ENCODE assay signal across 18 cellular contexts in the genomic region with DNA sequence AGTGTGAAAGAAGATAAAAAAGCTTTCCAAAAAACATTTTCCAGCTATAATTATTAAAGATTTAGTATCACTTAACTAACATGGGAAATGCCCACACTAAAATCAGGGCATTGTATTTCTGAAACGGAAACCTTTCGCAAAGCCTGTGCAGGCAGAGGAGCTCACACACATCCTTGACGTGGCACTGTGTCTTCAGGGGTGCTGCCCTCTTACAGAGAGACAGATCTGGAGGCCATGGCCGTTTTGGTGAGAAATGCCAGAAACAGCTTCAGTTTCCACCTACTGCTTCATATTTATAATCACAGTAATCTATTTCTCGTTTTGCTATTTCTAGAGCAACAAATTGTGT.
"Had no signal": no experiment of that assay in that cellular context is flagged by ENCODE, and none has a peak within 500 bp of the region (broad histone marks: within the 10 kb centered on the region; RNA-seq: fewer than 3 reads in every experiment).

No MANE protein-coding gene starts in this region.

- H3K9me3 ChIP-seq: body of pancreas, lower lobe of right lung, spleen, thoracic aorta had no signal

- H3K27ac Mint-ChIP-seq: activated naive CD4-positive, alpha-beta T cell treated with anti-CD3 and anti-CD28 coated beads for 36 hours; stimulated activated memory B cell treated with anti-CD40 and anti-IgM and Interleukin-4, amounts not matched to agents 10 μg/mL and 1 μg/mL and 100 μg/mL, for 72 hours had no signal

- FAIRE-seq: islet of Langerhans had no signal

- H3K4me3 ChIP-seq: body of pancreas, lower lobe of right lung, spleen, thoracic aorta had no signal

- H3K4me1 ChIP-seq: lower lobe of right lung, spleen had no signal

- ATAC-seq: activated T-cell treated with anti-CD3 and anti-CD28 coated beads, Interleukin-2, amount 50 U/mL, for 4 hours; esophagus mucosa; sciatic nerve; stimulated activated memory B cell treated with anti-CD40 and anti-IgM and Interleukin-4, amounts not matched to agents 10 μg/mL and 1 μg/mL and 100 μg/mL, for 72 hours had no signal

- DNase-seq: activated CD4-positive, alpha-beta T cell treated with anti-CD3 and anti-CD28 coated beads, Interleukin-2, amount 50 U/mL, for 1 hour; activated CD4-positive, CD25-positive, alpha-beta regulatory T cell treated with anti-CD3 and anti-CD28 coated beads, Interleukin-2, amount 50 U/mL, for 72 hours; activated CD8-positive, alpha-beta memory T cell treated with anti-CD3 and anti-CD28 coated beads, Interleukin-2, amount 50 U/mL, for 4 hours; activated naive CD4-positive, alpha-beta T cell treated with anti-CD3 and anti-CD28 coated beads for 36 hours; activated T-cell treated with anti-CD3 and anti-CD28 coated beads, Interleukin-2, amount 50 U/mL, for 4 hours; body of pancreas; cortex of kidney; effector CD4-positive, alpha-beta T cell; left colon; lower lobe of right lung; spleen; stimulated activated CD4-positive, alpha-beta T cell treated with anti-CD3 and anti-CD28 coated beads, Interleukin-4, amount 100 ng/mL, for 4 hours had no signal

- H3K36me3 ChIP-seq: thoracic aorta had no signal

- H3K27me3 ChIP-seq: body of pancreas, spleen had no signal

- H3K27me3 Mint-ChIP-seq: stimulated activated memory B cell treated with anti-CD40 and anti-IgM and Interleukin-4, amounts not matched to agents 10 μg/mL and 1 μg/mL and 100 μg/mL, for 72 hours had no signal

- H3K4me3 Mint-ChIP-seq: activated naive CD4-positive, alpha-beta T cell treated with anti-CD3 and anti-CD28 coated beads for 36 hours; activated T-cell treated with anti-CD3 and anti-CD28 coated beads, Interleukin-2, amount 50 U/mL, for 4 hours; stimulated activated memory B cell treated with anti-CD40 and anti-IgM and Interleukin-4, amounts not matched to agents 10 μg/mL and 1 μg/mL and 100 μg/mL, for 72 hours had no signal

- H3K9me3 Mint-ChIP-seq: activated naive CD4-positive, alpha-beta T cell treated with anti-CD3 and anti-CD28 coated beads for 36 hours; activated T-cell treated with anti-CD3 and anti-CD28 coated beads, Interleukin-2, amount 50 U/mL, for 4 hours; stimulated activated memory B cell treated with anti-CD40 and anti-IgM and Interleukin-4, amounts not matched to agents 10 μg/mL and 1 μg/mL and 100 μg/mL, for 72 hours had no signal

- H3K27ac ChIP-seq: lower lobe of right lung, thoracic aorta, VCaP had no signal

- H3K4me1 Mint-ChIP-seq: stimulated activated memory B cell treated with anti-CD40 and anti-IgM and Interleukin-4, amounts not matched to agents 10 μg/mL and 1 μg/mL and 100 μg/mL, for 72 hours had no signal
